ENCODE assay signal across 12 cellular contexts in genomic region chr17:33521784-33522183, GRCh38.
DNase-seq lines count a peak whose midpoint lies in the region; ATAC-seq and TF ChIP-seq lines count a peak whose summit lies in the region.
"Had no signal": no experiment of that assay in that cellular context is flagged by ENCODE, and none has a peak within 500 bp of the region (broad histone marks: within the 10 kb centered on the region; RNA-seq: fewer than 3 reads in every experiment).

No MANE protein-coding gene starts in this region.

- H3K4me1 Mint-ChIP-seq in type B pancreatic cell (ENCODE audit: unreplicated experiment), result peaks cover 15% of the 10 kb centered on the region

- H3K4me2 ChIP-seq in OCI-LY1 (ENCODE audit: low read length), result no peak overlapping the region

- no peak overlapping the region for H3K27ac Mint-ChIP-seq in type B pancreatic cell
- H3K27ac Mint-ChIP-seq: activated naive CD8-positive, alpha-beta T cell had no signal

- no peaks in the 10 kb centered on the region for H3K36me3 ChIP-seq in heart right ventricle
- H3K36me3 ChIP-seq in OCI-LY1 (ENCODE audit: insufficient read depth, low read length), result no peaks in the 10 kb centered on the region
- H3K36me3 ChIP-seq: tibial nerve had no signal

- H3K4me1 ChIP-seq in heart right ventricle, result no peaks in the 10 kb centered on the region
- no peaks in the 10 kb centered on the region for H3K4me1 ChIP-seq in OCI-LY1 (ENCODE audit: insufficient read depth, low read length, severe bottlenecking)
- H3K4me1 ChIP-seq: tibial nerve had no signal

- TF ChIP-seq CTCF in heart right ventricle (IDR thresholded peaks at IDR 0.05) (peak in 6 of 9 donors; percentile 10 to 46 (median 26)), OCI-LY1 (IDR thresholded peaks at IDR 0.05; ENCODE audit: low read length) (peak; percentile 32; the same call in 1 of the 2 replicates), fibroblast of pulmonary artery (IDR thresholded peaks at IDR 0.05; ENCODE audit: low read length, missing control alignments) (peak; percentile 44), type B pancreatic cell (conservative IDR thresholded peaks at IDR 0.05) (peak; percentile 53)

- no peak overlapping the region for H3K9ac ChIP-seq in OCI-LY1 (ENCODE audit: low read length)

- H3K36me3 Mint-ChIP-seq in type B pancreatic cell, result no peaks in the 10 kb centered on the region
- H3K36me3 Mint-ChIP-seq: activated naive CD8-positive, alpha-beta T cell had no signal

- peaks cover 0 to 2% (median 0%) of the 10 kb centered on the region in 11 donors for H3K9me3 ChIP-seq in heart right ventricle
- no peaks in the 10 kb centered on the region for H3K9me3 ChIP-seq in OCI-LY1 (ENCODE audit: low read length)

- H3K9me2 ChIP-seq in OCI-LY1 (ENCODE audit: low read depth, low read length), result no peaks in the 10 kb centered on the region

- no peak overlapping the region for H2AFZ ChIP-seq in OCI-LY1 (ENCODE audit: low read length)

- no peak overlapping the region for H3K4me3 ChIP-seq in heart right ventricle
- H3K4me3 ChIP-seq in OCI-LY1 (ENCODE audit: low read depth, low read length, poor library complexity, severe bottlenecking), result no peak overlapping the region
- no peak overlapping the region for H3K4me3 ChIP-seq in fibroblast of pulmonary artery (replicated peaks; ENCODE audit: low read depth, low read length)
- H3K4me3 ChIP-seq: tibial nerve had no signal

- DNase-seq in heart right ventricle, result no peak
- no peak for DNase-seq in Right ventricle myocardium inferior (ENCODE audit: missing footprints)
- DNase-seq in fibroblast of pulmonary artery (ENCODE audit: low read depth), result no peak
- no peak for DNase-seq in type B pancreatic cell (ENCODE audit: extremely low spot score, unreplicated experiment)
- DNase-seq in T-helper 2 cell, result no peak
- DNase-seq: erythroblast, NCI-H2081 had no signal

- intact Hi-C loops in heart right ventricle (cut with DNase I) (loop anchor here (2.0 to 10.0 kb wide), 6 partner anchors 123 to 467 kb away; no protein-coding TSS in a partner anchor), Right ventricle myocardium inferior (cut with DNase I) (no loop called here)

- no peak overlapping the region for H3K4me3 Mint-ChIP-seq in type B pancreatic cell
- H3K4me3 Mint-ChIP-seq: activated naive CD8-positive, alpha-beta T cell had no signal

- H3K79me2 ChIP-seq in OCI-LY1 (ENCODE audit: insufficient read depth, low read length), result no peaks in the 10 kb centered on the region

- H3K9me3 Mint-ChIP-seq in type B pancreatic cell, result no peaks in the 10 kb centered on the region

- no peaks in the 10 kb centered on the region for H4K20me1 ChIP-seq in OCI-LY1 (ENCODE audit: insufficient read depth, low read length)

- ATAC-seq in heart right ventricle (peak in 4 of 8 donors; percentile 9 to 56 (median 29)), Right ventricle myocardium inferior (no peak), HG03521 (IDR thresholded peaks at IDR 0.05; ENCODE audit: unreplicated experiment) (no peak), GM19452 (IDR thresholded peaks at IDR 0.05; ENCODE audit: unreplicated experiment) (no peak)

- WGBS in heart right ventricle, 2 donors, result 44 to 60% methylated on average over 5 of the region's 5 CpGs

- H3K27ac ChIP-seq in heart right ventricle (no peak overlapping the region), OCI-LY1 (ENCODE audit: low read depth, low read length, poor library complexity, severe bottlenecking) (no peak overlapping the region)
- H3K27ac ChIP-seq: tibial nerve had no signal

- H3K27me3 ChIP-seq in heart right ventricle, result peaks cover 0 to 5% (median 0%) of the 10 kb centered on the region in 7 donors
- H3K27me3 ChIP-seq in OCI-LY1 (ENCODE audit: insufficient read depth, low read length), result no peaks in the 10 kb centered on the region
- H3K27me3 ChIP-seq: tibial nerve had no signal

- peaks cover 17% of the 10 kb centered on the region for H3K27me3 Mint-ChIP-seq in type B pancreatic cell
- H3K27me3 Mint-ChIP-seq: activated naive CD8-positive, alpha-beta T cell had no signal

- H3F3A ChIP-seq in OCI-LY1 (ENCODE audit: insufficient read depth, low read length), result no peaks in the 10 kb centered on the region
